Comparison of ENCODE assay signal across 1 cellular context in genomic region chr3:13461169-13462124, GRCh38.
TF ChIP-seq lines count a peak whose summit lies in the region.

No MANE protein-coding gene starts in this region.

TF ChIP-seq in HepG2, 621 proteins besides CTCF, POLR2A, EP300 and RAD21 (continued from another document and continues in another):
- TF ChIP-seq MXD4 (CRISPR knock-in tag; IDR thresholded peaks at IDR 0.05) (peak; percentile 83), ZNF121 (CRISPR knock-in tag; IDR thresholded peaks at IDR 0.05) (peak; percentile 26; the same call in 1 of the 2 replicates), FIP1L1 (IDR thresholded peaks at IDR 0.05; ENCODE audit: borderline replicate concordance, insufficient read depth, low read depth, low read length) (no peak), NFYC (CRISPR knock-in tag; IDR thresholded peaks at IDR 0.05) (no peak; the same call in 1 of the 2 replicates), CBX5 (CRISPR knock-in tag; IDR thresholded peaks at IDR 0.05; ENCODE audit: borderline replicate concordance) (peak; percentile 91; the same call in 1 of the 2 replicates), ZNF383 (CRISPR knock-in tag; IDR thresholded peaks at IDR 0.05; ENCODE audit: borderline replicate concordance) (no peak), ZNF414 (CRISPR knock-in tag; IDR thresholded peaks at IDR 0.05) (peak; percentile 80), AHR (CRISPR knock-in tag; IDR thresholded peaks at IDR 0.05) (peak; percentile 80; the same call in 1 of the 2 replicates), ZNF724P (CRISPR knock-in tag; IDR thresholded peaks at IDR 0.05; ENCODE audit: borderline replicate concordance) (peak; percentile 51; the same call in 1 of the 2 replicates), PHF21A (CRISPR knock-in tag; IDR thresholded peaks at IDR 0.05) (peak; percentile 64; the same call in 1 of the 2 replicates), HNRNPUL1 (IDR thresholded peaks at IDR 0.05; ENCODE audit: low read depth, low read length) (no peak), ZNF253 (CRISPR knock-in tag; IDR thresholded peaks at IDR 0.05; ENCODE audit: borderline replicate concordance) (no peak), YEATS2 (CRISPR knock-in tag; IDR thresholded peaks at IDR 0.05; ENCODE audit: borderline replicate concordance) (peak; percentile 75; the same call in 1 of the 2 replicates), SALL1 (CRISPR knock-in tag; IDR thresholded peaks at IDR 0.05) (peak; percentile 95), ISL2 (CRISPR knock-in tag; IDR thresholded peaks at IDR 0.05) (peak; percentile 50; the same call in 1 of the 2 replicates), KDM3A (CRISPR knock-in tag; IDR thresholded peaks at IDR 0.05; ENCODE audit: low read depth) (peak; percentile 96), NKX3-1 (CRISPR knock-in tag; IDR thresholded peaks at IDR 0.05) (0 out of 2 replicates have a peak, but pooled peaks have one; percentile 16), ZNF430 (CRISPR knock-in tag; IDR thresholded peaks at IDR 0.05) (0 out of 2 replicates have a peak, but pooled peaks have one; percentile 71), THAP9 (CRISPR knock-in tag; IDR thresholded peaks at IDR 0.05; ENCODE audit: borderline replicate concordance) (peak; percentile 52; the same call in 1 of the 2 replicates), KLF16 (CRISPR knock-in tag; IDR thresholded peaks at IDR 0.05) (peak in 1 of 2 experiments; percentile 91; a peak in 2 of 4 replicates), KDM4B (CRISPR knock-in tag; IDR thresholded peaks at IDR 0.05) (peak; percentile 58; the same call in 1 of the 2 replicates), TCF12 (IDR thresholded peaks at IDR 0.05) (no peak), TCF12 (CRISPR knock-in tag; IDR thresholded peaks at IDR 0.05) (no peak), ZNF160 (CRISPR knock-in tag; IDR thresholded peaks at IDR 0.05) (no peak; the same call in 1 of the 2 replicates), ZMYM4 (CRISPR knock-in tag; IDR thresholded peaks at IDR 0.05) (peak; percentile 91), HDAC6 (IDR thresholded peaks at IDR 0.05; ENCODE audit: low read depth, low read length) (no peak), NR2F2 (IDR thresholded peaks at IDR 0.05; ENCODE audit: borderline replicate concordance, low read depth) (0 out of 2 replicates have a peak, but pooled peaks have one; percentile 11), NFATC3 (CRISPR knock-in tag; IDR thresholded peaks at IDR 0.05) (no peak), SMAD9 (CRISPR knock-in tag; IDR thresholded peaks at IDR 0.05) (0 out of 2 replicates have a peak, but pooled peaks have one; percentile 65), ZBTB7A (CRISPR knock-in tag; IDR thresholded peaks at IDR 0.05) (peak; percentile 71; the same call in 1 of the 2 replicates), POGK (CRISPR knock-in tag; conservative IDR thresholded peaks at IDR 0.05) (peak; percentile 75; the same call in 1 of the 2 replicates), ZNF83 (CRISPR knock-in tag; IDR thresholded peaks at IDR 0.05; ENCODE audit: borderline replicate concordance) (no peak; the same call in 1 of the 2 replicates), CENPX (CRISPR knock-in tag; IDR thresholded peaks at IDR 0.05) (no peak), ZNF264 (CRISPR knock-in tag; IDR thresholded peaks at IDR 0.05) (peak; percentile 100), NFKBIZ (CRISPR knock-in tag; IDR thresholded peaks at IDR 0.05) (no peak), ZNF350 (CRISPR knock-in tag; IDR thresholded peaks at IDR 0.05; ENCODE audit: borderline replicate concordance, low read depth) (peak; percentile 86), ZNF354B (CRISPR knock-in tag; IDR thresholded peaks at IDR 0.05) (no peak), GMEB1 (CRISPR knock-in tag; IDR thresholded peaks at IDR 0.05; ENCODE audit: borderline replicate concordance) (0 out of 2 replicates have a peak, but pooled peaks have one; percentile 35), ZNF788 (CRISPR knock-in tag; IDR thresholded peaks at IDR 0.05; ENCODE audit: borderline replicate concordance) (peak; percentile 93; the same call in 1 of the 2 replicates), ZNF547 (CRISPR knock-in tag; IDR thresholded peaks at IDR 0.05) (peak; percentile 81; the same call in 1 of the 2 replicates), TARDBP (CRISPR knock-in tag; IDR thresholded peaks at IDR 0.05) (peak; percentile 89), CCDC6 (CRISPR knock-in tag; IDR thresholded peaks at IDR 0.05) (no peak), KAT8 (CRISPR knock-in tag; IDR thresholded peaks at IDR 0.05) (peak; percentile 80), HNRNPL (IDR thresholded peaks at IDR 0.05; ENCODE audit: low read depth, low read length) (0 out of 2 replicates have a peak, but pooled peaks have one; percentile 48), ZNF740 (CRISPR knock-in tag; IDR thresholded peaks at IDR 0.05) (no peak), ATAD3A (CRISPR knock-in tag; IDR thresholded peaks at IDR 0.05) (no peak), MIXL1 (CRISPR knock-in tag; IDR thresholded peaks at IDR 0.05) (peak; percentile 91), ZFP37 (CRISPR knock-in tag; IDR thresholded peaks at IDR 0.05; ENCODE audit: borderline replicate concordance) (no peak), THAP11 (CRISPR knock-in tag; IDR thresholded peaks at IDR 0.05) (peak; percentile 81), ZNF484 (CRISPR knock-in tag; IDR thresholded peaks at IDR 0.05; ENCODE audit: borderline replicate concordance, low read depth) (no peak), ESRRA (CRISPR knock-in tag; IDR thresholded peaks at IDR 0.05; ENCODE audit: low read depth) (peak; percentile 39; the same call in 1 of the 2 replicates), ZSCAN30 (CRISPR knock-in tag; IDR thresholded peaks at IDR 0.05) (no peak), HIVEP1 (CRISPR knock-in tag; IDR thresholded peaks at IDR 0.05) (peak; percentile 79), ZNF687 (CRISPR knock-in tag; IDR thresholded peaks at IDR 0.05) (peak; percentile 96), SNAPC2 (CRISPR knock-in tag; IDR thresholded peaks at IDR 0.05) (0 out of 2 replicates have a peak, but pooled peaks have one; percentile 60), FUBP1 (CRISPR knock-in tag; IDR thresholded peaks at IDR 0.05; ENCODE audit: borderline replicate concordance) (no peak), MAZ (IDR thresholded peaks at IDR 0.05; ENCODE audit: borderline replicate concordance, low read depth, low read length) (peak; percentile 61), MAZ (CRISPR knock-in tag; IDR thresholded peaks at IDR 0.05; ENCODE audit: low read depth) (peak; percentile 84; the same call in 1 of the 2 replicates), ZBTB25 (CRISPR knock-in tag; IDR thresholded peaks at IDR 0.05) (peak; percentile 73)
